Comparison of ENCODE assay signal across 20 cellular contexts in the genomic region with DNA sequence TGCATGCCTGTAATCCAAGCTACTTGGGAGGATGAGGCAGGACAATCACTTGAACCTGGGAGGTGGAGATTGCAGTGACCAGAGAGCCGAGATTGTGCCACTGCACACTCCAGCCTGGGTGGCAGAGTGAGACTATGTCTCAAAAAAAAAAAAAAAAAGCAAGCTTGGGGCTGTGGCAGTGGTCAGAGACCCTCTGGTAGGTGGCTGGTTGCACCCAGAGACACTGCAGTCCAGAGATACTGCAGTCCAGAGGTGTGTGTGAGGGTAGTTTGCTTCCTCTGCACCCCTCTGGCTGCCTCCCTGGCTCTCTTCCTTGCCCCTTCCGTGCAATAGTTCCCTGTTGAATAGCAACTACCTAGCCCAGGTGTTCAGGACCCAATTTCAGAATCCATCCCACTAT. TPM values are rescaled to one million over a fixed set of nuclear protein-coding genes. Genes with fewer than 3 reads are reported as not detected.
A peak's percentile ranks its signal among the peaks of the same experiment; 100 is the strongest.
DNase-seq lines count a peak whose midpoint lies in the region; ATAC-seq, FAIRE-seq and TF ChIP-seq lines count a peak whose summit lies in the region.
"Had no signal": no experiment of that assay in that cellular context is flagged by ENCODE, and none has a peak within 500 bp of the region (broad histone marks: within the 10 kb centered on the region; RNA-seq: fewer than 3 reads in every experiment).

No MANE protein-coding gene starts in this region.

- no peak for DNase-seq in activated CD4-positive, alpha-beta T cell treated with anti-CD3 and anti-CD28 coated beads, Interleukin-2, amount 10 ng/mL, durations not matched to agents 7 days and 5 days
- no peak for DNase-seq in activated CD4-positive, alpha-beta T cell treated with anti-CD3 and anti-CD28 coated beads for 48 hours
- DNase-seq in T-helper 17 cell (no peak), kidney (peak; percentile 8), NCI-H345 (lab: John Stamatoyannopoulos, UW) (no peak)
- DNase-seq in stimulated activated effector memory CD8-positive, alpha-beta T cell treated with anti-CD3 and anti-CD28 coated beads, Interleukin-12 subunit alpha, Interleukin-12 subunit beta, amount 100 ng/mL, for 72 hours (ENCODE audit: low spot score in 2 of 2), result no peak
- DNase-seq: activated CD8-positive, alpha-beta memory T cell treated with anti-CD3 and anti-CD28 coated beads, Interleukin-2, amount 10 ng/mL, durations not matched to agents 7 days and 5 days; MM.1S; NCI-H1694 treated with DMSO at 0.1 percent for 48 hours; retina; stomach had no signal

- POLR2A ChIA-PET in activated CD4-positive, alpha-beta T cell treated with anti-CD3 and anti-CD28 coated beads, Interleukin-2, amount 10 ng/mL, durations not matched to agents 7 days and 5 days (lab: Charles Lee), result no interaction called here

- no peaks in the 10 kb centered on the region for H3K36me3 ChIP-seq in kidney (ENCODE audit: control insufficient read depth in 1 of 2, insufficient read depth in 2 of 2, low read length in 2 of 2)
- H3K36me3 ChIP-seq: cardiac muscle cell, stomach, vagina had no signal

- no peaks in the 10 kb centered on the region for H3K27me3 Mint-ChIP-seq in activated CD4-positive, alpha-beta T cell treated with anti-CD3 and anti-CD28 coated beads, Interleukin-2, amount 10 ng/mL, durations not matched to agents 7 days and 5 days
- H3K27me3 Mint-ChIP-seq in T-helper 17 cell, result no peaks in the 10 kb centered on the region
- H3K27me3 Mint-ChIP-seq: activated CD8-positive, alpha-beta memory T cell treated with anti-CD3 and anti-CD28 coated beads, Interleukin-2, amount 10 ng/mL, durations not matched to agents 7 days and 5 days had no signal

- H3K4me3 Mint-ChIP-seq in activated CD4-positive, alpha-beta T cell treated with anti-CD3 and anti-CD28 coated beads, Interleukin-2, amount 10 ng/mL, durations not matched to agents 7 days and 5 days, result peak overlapping the region; percentile 99
- peak overlapping the region; percentile 96 for H3K4me3 Mint-ChIP-seq in T-helper 17 cell
- peak overlapping the region; percentile 93 for H3K4me3 Mint-ChIP-seq in stimulated activated effector memory CD8-positive, alpha-beta T cell treated with anti-CD3 and anti-CD28 coated beads, Interleukin-12 subunit alpha, Interleukin-12 subunit beta, amount 100 ng/mL, for 72 hours

- CTCF ChIA-PET in activated CD4-positive, alpha-beta T cell treated with anti-CD3 and anti-CD28 coated beads, Interleukin-2, amount 10 ng/mL, durations not matched to agents 7 days and 5 days (lab: Charles Lee), result interaction anchor here (0.5 to 4.1 kb wide), 10 partner anchors 10 to 142 kb away, joined by 3 to 38 read pairs (median 8); no protein-coding TSS in a partner anchor

- H3K27ac ChIP-seq in kidney (ENCODE audit: low read depth in 2 of 2, low read length in 2 of 2), result no peak overlapping the region

- peaks cover 24% of the 10 kb centered on the region for H3K36me3 Mint-ChIP-seq in activated CD4-positive, alpha-beta T cell treated with anti-CD3 and anti-CD28 coated beads, Interleukin-2, amount 10 ng/mL, durations not matched to agents 7 days and 5 days (ENCODE audit: low read depth)
- peaks cover 8% of the 10 kb centered on the region for H3K36me3 Mint-ChIP-seq in T-helper 17 cell (ENCODE audit: low read depth)
- H3K36me3 Mint-ChIP-seq in stimulated activated effector memory CD8-positive, alpha-beta T cell treated with anti-CD3 and anti-CD28 coated beads, Interleukin-12 subunit alpha, Interleukin-12 subunit beta, amount 100 ng/mL, for 72 hours, result peaks cover 60% of the 10 kb centered on the region

- ATAC-seq in T-helper 17 cell (no peak), HG02840 (IDR thresholded peaks at IDR 0.05; ENCODE audit: low FRiP score, unreplicated experiment) (no peak), GM19467 (IDR thresholded peaks at IDR 0.05; ENCODE audit: unreplicated experiment) (no peak)
- ATAC-seq in stimulated activated effector memory CD8-positive, alpha-beta T cell treated with anti-CD3 and anti-CD28 coated beads, Interleukin-12 subunit alpha, Interleukin-12 subunit beta, amount 100 ng/mL, for 72 hours, result no peak
- ATAC-seq: A549; activated CD8-positive, alpha-beta memory T cell treated with anti-CD3 and anti-CD28 coated beads, Interleukin-2, amount 10 ng/mL, durations not matched to agents 7 days and 5 days; SK-N-SH treated with all-trans-retinoic acid at 6 μM for 48 hours had no signal

- no peak overlapping the region for H3K4me3 ChIP-seq in kidney (ENCODE audit: low read length in 2 of 2)
- H3K4me3 ChIP-seq: A549, cardiac muscle cell, lung had no signal

- no peak overlapping the region for H3K9ac ChIP-seq in kidney (ENCODE audit: low read length in 2 of 2)

- no peaks in the 10 kb centered on the region for H3K9me3 ChIP-seq in T-helper 17 cell (ENCODE audit: control insufficient read depth, low read length, poor library complexity, severe bottlenecking)
- no peaks in the 10 kb centered on the region for H3K9me3 ChIP-seq in kidney (ENCODE audit: control insufficient read depth in 1 of 2, low read length in 2 of 2)
- H3K9me3 ChIP-seq: A549, stomach, vagina had no signal

- intact Hi-C loops in kidney (cut with DNase I), result no loop called here

- H3K27ac Mint-ChIP-seq in activated CD4-positive, alpha-beta T cell treated with anti-CD3 and anti-CD28 coated beads, Interleukin-2, amount 10 ng/mL, durations not matched to agents 7 days and 5 days, result peak overlapping the region; percentile 98
- peak overlapping the region; percentile 96 for H3K27ac Mint-ChIP-seq in T-helper 17 cell
- H3K27ac Mint-ChIP-seq in stimulated activated effector memory CD8-positive, alpha-beta T cell treated with anti-CD3 and anti-CD28 coated beads, Interleukin-12 subunit alpha, Interleukin-12 subunit beta, amount 100 ng/mL, for 72 hours, result peak overlapping the region; percentile 96
- H3K27ac Mint-ChIP-seq: endodermal cell had no signal

- peaks cover 7 to 17% of the 10 kb centered on the region in 2 donors for H3K4me1 ChIP-seq in kidney (ENCODE audit: control insufficient read depth in 1 of 2, insufficient read depth in 1 of 2, low read depth in 1 of 2, low read length in 2 of 2)

- no peak for TF ChIP-seq CTCF in kidney (IDR thresholded peaks at IDR 0.05; ENCODE audit: borderline replicate concordance, extremely low read depth, insufficient read depth)

- no peaks in the 10 kb centered on the region for H3K9me3 Mint-ChIP-seq in activated CD4-positive, alpha-beta T cell treated with anti-CD3 and anti-CD28 coated beads, Interleukin-2, amount 10 ng/mL, durations not matched to agents 7 days and 5 days
- H3K9me3 Mint-ChIP-seq in stimulated activated effector memory CD8-positive, alpha-beta T cell treated with anti-CD3 and anti-CD28 coated beads, Interleukin-12 subunit alpha, Interleukin-12 subunit beta, amount 100 ng/mL, for 72 hours, result no peaks in the 10 kb centered on the region
- H3K9me3 Mint-ChIP-seq: endodermal cell had no signal

- FAIRE-seq in kidney (lab: Jason Lieb, UNC), result no peak
- FAIRE-seq: A549, islet of Langerhans had no signal

- peaks cover 32% of the 10 kb centered on the region for H3K4me1 Mint-ChIP-seq in activated CD4-positive, alpha-beta T cell treated with anti-CD3 and anti-CD28 coated beads, Interleukin-2, amount 10 ng/mL, durations not matched to agents 7 days and 5 days
- H3K4me1 Mint-ChIP-seq in T-helper 17 cell, result peaks cover 25% of the 10 kb centered on the region
- H3K4me1 Mint-ChIP-seq in stimulated activated effector memory CD8-positive, alpha-beta T cell treated with anti-CD3 and anti-CD28 coated beads, Interleukin-12 subunit alpha, Interleukin-12 subunit beta, amount 100 ng/mL, for 72 hours, result peaks cover 38% of the 10 kb centered on the region

RNA-seq across cellular contexts. Expression of gene CCDC134, which starts 1.7 kb away (rescaled TPM):
- total RNA-seq in activated CD4-positive, alpha-beta T cell treated with anti-CD3 and anti-CD28 coated beads, Interleukin-2, amount 10 ng/mL, durations not matched to agents 7 days and 5 days, result 10 to 100 TPM; 21.0 to 21.6 TPM
- total RNA-seq in T-helper 17 cell (10 to 100 TPM; 13.7 to 14.2 TPM), kidney (12.2 TPM)
- 5.0 TPM for polyA plus RNA-seq in kidney (ENCODE audit: insufficient read depth, low read depth, low replicate concordance)

RNA-seq across cellular contexts. Expression of gene SREBF2, which starts 34.2 kb away (rescaled TPM):
- total RNA-seq in activated CD4-positive, alpha-beta T cell treated with anti-CD3 and anti-CD28 coated beads, Interleukin-2, amount 10 ng/mL, durations not matched to agents 7 days and 5 days, result 10 to 100 TPM; 92.4 to 95.7 TPM
- 100 to 1,000 TPM; 102 to 106 TPM for total RNA-seq in T-helper 17 cell
- total RNA-seq in kidney, result 71.4 TPM
- polyA plus RNA-seq in kidney (ENCODE audit: insufficient read depth, low read depth, low replicate concordance), result 49.2 TPM
